Comparison of ENCODE assay signal across 16 cellular contexts in genomic region chrX:45842207-45842900, GRCh38.
A peak's percentile ranks its signal among the peaks of the same experiment; 100 is the strongest.
DNase-seq lines count a peak whose midpoint lies in the region; TF ChIP-seq lines count a peak whose summit lies in the region.
"Had no signal": no experiment of that assay in that cellular context is flagged by ENCODE, and none has a peak within 500 bp of the region (broad histone marks: within the 10 kb centered on the region; RNA-seq: fewer than 3 reads in every experiment).

No MANE protein-coding gene starts in this region.

- no peak overlapping the region for H3K4me3 ChIP-seq in right atrium auricular region
- H3K4me3 ChIP-seq: tibial nerve had no signal

- no peaks in the 10 kb centered on the region for H3K36me3 ChIP-seq in right atrium auricular region
- H3K36me3 ChIP-seq: brain microvascular endothelial cell, tibial nerve had no signal

- H3K27me3 Mint-ChIP-seq in activated CD4-positive, alpha-beta T cell treated with anti-CD3 and anti-CD28 coated beads, Interleukin-2, amount 10 ng/mL, durations not matched to agents 24 days and 14 days, result no peaks in the 10 kb centered on the region
- H3K27me3 Mint-ChIP-seq in HFFc6 (ENCODE audit: insufficient read depth), result peaks cover 1% of the 10 kb centered on the region
- H3K27me3 Mint-ChIP-seq in activated naive CD8-positive, alpha-beta T cell, result no peaks in the 10 kb centered on the region
- H3K27me3 Mint-ChIP-seq in nephron progenitor cell (ENCODE audit: low read depth, poor library complexity), result no peaks in the 10 kb centered on the region

- no peaks in the 10 kb centered on the region for H3K9me3 ChIP-seq in right atrium auricular region
- H3K9me3 ChIP-seq: tibial nerve had no signal

- peak overlapping the region; percentile 87 for H3K27ac Mint-ChIP-seq in activated CD4-positive, alpha-beta T cell treated with anti-CD3 and anti-CD28 coated beads, Interleukin-2, amount 10 ng/mL, durations not matched to agents 24 days and 14 days
- H3K27ac Mint-ChIP-seq in HFFc6, result peak overlapping the region; percentile 70
- H3K27ac Mint-ChIP-seq in activated naive CD8-positive, alpha-beta T cell, result peak overlapping the region; percentile 98
- peak overlapping the region; percentile 41 for H3K27ac Mint-ChIP-seq in nephron progenitor cell

- peaks cover 60% of the 10 kb centered on the region for H3K36me3 Mint-ChIP-seq in activated CD4-positive, alpha-beta T cell treated with anti-CD3 and anti-CD28 coated beads, Interleukin-2, amount 10 ng/mL, durations not matched to agents 24 days and 14 days (ENCODE audit: low read depth)
- peaks cover 30% of the 10 kb centered on the region for H3K36me3 Mint-ChIP-seq in HFFc6 (ENCODE audit: low read depth)
- H3K36me3 Mint-ChIP-seq in activated naive CD8-positive, alpha-beta T cell, result peaks cover 16% of the 10 kb centered on the region
- H3K36me3 Mint-ChIP-seq in nephron progenitor cell (ENCODE audit: low read depth), result peaks cover 63% of the 10 kb centered on the region

- TF ChIP-seq CTCF in HFFc6 (IDR thresholded peaks at IDR 0.05) (no peak), nephron progenitor cell (IDR thresholded peaks at IDR 0.05) (no peak), right atrium auricular region (IDR thresholded peaks at IDR 0.05) (no peak)

- H3K27ac ChIP-seq in right atrium auricular region, result no peak overlapping the region
- H3K27ac ChIP-seq: brain microvascular endothelial cell, tibial nerve had no signal

- peaks cover 33% of the 10 kb centered on the region for H3K4me1 Mint-ChIP-seq in activated CD4-positive, alpha-beta T cell treated with anti-CD3 and anti-CD28 coated beads, Interleukin-2, amount 10 ng/mL, durations not matched to agents 24 days and 14 days
- H3K4me1 Mint-ChIP-seq in HFFc6 (ENCODE audit: low read depth) (peaks cover 39% of the 10 kb centered on the region), nephron progenitor cell (no peaks in the 10 kb centered on the region)
- peaks cover 36% of the 10 kb centered on the region for H3K4me1 Mint-ChIP-seq in activated naive CD8-positive, alpha-beta T cell (ENCODE audit: low read depth)

- H3K9me3 Mint-ChIP-seq in activated CD4-positive, alpha-beta T cell treated with anti-CD3 and anti-CD28 coated beads, Interleukin-2, amount 10 ng/mL, durations not matched to agents 24 days and 14 days, result no peaks in the 10 kb centered on the region
- H3K9me3 Mint-ChIP-seq in HFFc6, result no peaks in the 10 kb centered on the region
- no peaks in the 10 kb centered on the region for H3K9me3 Mint-ChIP-seq in activated naive CD8-positive, alpha-beta T cell (ENCODE audit: low read depth)
- H3K9me3 Mint-ChIP-seq in nephron progenitor cell, result peaks cover 60% of the 10 kb centered on the region

- no peak for DNase-seq in activated CD4-positive, alpha-beta T cell treated with anti-CD3 and anti-CD28 coated beads, Interleukin-2, amount 10 ng/mL, durations not matched to agents 24 days and 14 days
- DNase-seq in activated CD4-positive, alpha-beta T cell treated with anti-CD3 and anti-CD28 coated beads for 48 hours, result no peak
- DNase-seq in HFFc6 (no peak), nephron progenitor cell (no peak), MV-4-11 (lab: John Stamatoyannopoulos, UW) (no peak), NCI-H2107 (lab: John Stamatoyannopoulos, UW) (no peak), right atrium auricular region (ENCODE audit: low spot score) (no peak)
- DNase-seq: activated CD4-positive, CD25-positive, alpha-beta regulatory T cell; brain microvascular endothelial cell; COR-L47; H7; NCI-H1930; NCI-H526 treated with DMSO at 0.1 percent for 48 hours; stimulated activated CD4-positive, alpha-beta T cell treated with anti-CD3 and anti-CD28 coated beads, Interleukin-4, amount 100 ng/mL, for 4 hours had no signal

- H3K4me1 ChIP-seq in right atrium auricular region, result no peaks in the 10 kb centered on the region
- H3K4me1 ChIP-seq: tibial nerve had no signal

- H3K27me3 ChIP-seq in right atrium auricular region, result no peaks in the 10 kb centered on the region
- H3K27me3 ChIP-seq: brain microvascular endothelial cell, tibial nerve had no signal

- H3K4me3 Mint-ChIP-seq in activated CD4-positive, alpha-beta T cell treated with anti-CD3 and anti-CD28 coated beads, Interleukin-2, amount 10 ng/mL, durations not matched to agents 24 days and 14 days, result peak overlapping the region; percentile 80
- H3K4me3 Mint-ChIP-seq in HFFc6 (peak overlapping the region; percentile 60), nephron progenitor cell (no peak overlapping the region)
- peak overlapping the region; percentile 88 for H3K4me3 Mint-ChIP-seq in activated naive CD8-positive, alpha-beta T cell

- intact Hi-C loops in activated CD4-positive, alpha-beta T cell treated with anti-CD3 and anti-CD28 coated beads, Interleukin-2, amount 10 ng/mL, durations not matched to agents 24 days and 14 days (cut with micrococcal nuclease), result loop anchor here (2.0 kb wide), 2 partner anchors 40 to 520 kb away; no protein-coding TSS in a partner anchor

Comparison
In these comparisons a context has a peak if more than half of its experiments do, and no peak if none do; other contexts are left out.
1. H3K27ac Mint-ChIP-seq: peak in every context shown above with its lines; median percentile 98 in activated naive CD8-positive, alpha-beta T cell; 87 in activated CD4-positive, alpha-beta T cell treated with anti-CD3 and anti-CD28 coated beads, Interleukin-2, amount 10 ng/mL, durations not matched to agents 24 days and 14 days; 70 in HFFc6; 41 in nephron progenitor cell.